14 cellular contexts compared by ENCODE assay signal in genomic region chr13:113881614-113882265, GRCh38. TPM values are rescaled to one million over a fixed set of nuclear protein-coding genes. Genes with fewer than 3 reads are reported as not detected.
DNase-seq lines count a peak whose midpoint lies in the region; ATAC-seq, FAIRE-seq and TF ChIP-seq lines count a peak whose summit lies in the region.
"Had no signal": no experiment of that assay in that cellular context is flagged by ENCODE, and none has a peak within 500 bp of the region (broad histone marks: within the 10 kb centered on the region; RNA-seq: fewer than 3 reads in every experiment).

No MANE protein-coding gene starts in this region.

- TF ChIP-seq POLR2A in endothelial cell of umbilical vein (IDR thresholded peaks at IDR 0.05; ENCODE audit: low read depth, low read length): no peak

- H3K79me2 ChIP-seq in endothelial cell of umbilical vein (ENCODE audit: control insufficient read depth, insufficient read depth, low read length): no peaks in the 10 kb centered on the region

- H3K4me1 ChIP-seq in endothelial cell of umbilical vein (ENCODE audit: control insufficient read depth, extremely low read depth, insufficient read depth, low read length) (peaks cover 17% of the 10 kb centered on the region), upper lobe of right lung (peaks cover 24% of the 10 kb centered on the region)
- H3K4me1 ChIP-seq: A549 had no signal

- H3K36me3 ChIP-seq in endothelial cell of umbilical vein (ENCODE audit: control insufficient read depth in 2 of 2, extremely low read depth in 1 of 2, insufficient read depth in 2 of 2, low read length in 2 of 2): no peaks in the 10 kb centered on the region
- H3K36me3 ChIP-seq in upper lobe of right lung: no peaks in the 10 kb centered on the region

- no peak overlapping the region for H3K27ac Mint-ChIP-seq in natural killer cell treated with Interleukin-12 subunit alpha and Interleukin-12 subunit beta and Interleukin-15 and Interleukin-18, amount 100 ng/mL, for 72 hours
- H3K27ac Mint-ChIP-seq in mesothelial cell of epicardium: no peak overlapping the region
- H3K27ac Mint-ChIP-seq: activated naive CD8-positive, alpha-beta T cell; WTC11 had no signal

- H3K9me1 ChIP-seq in endothelial cell of umbilical vein (replicated peaks; ENCODE audit: control insufficient read depth, extremely low read depth, insufficient read depth, low read length): no peaks in the 10 kb centered on the region

- POLR2A ChIA-PET in endothelial cell of umbilical vein (lab: Charles Lee): no interaction called here

- BruUV-seq in endothelial cell of umbilical vein (replicated peaks; lab: Mats Ljungman, UMichigan): no TSS peak

- TF ChIP-seq CTCF in endothelial cell of umbilical vein (IDR thresholded peaks at IDR 0.05; ENCODE audit: extremely low read depth in 1 of 2, insufficient read depth in 1 of 2, low read depth in 1 of 2, low read length in 2 of 2): no peak
- no peak for TF ChIP-seq CTCF in upper lobe of right lung (IDR thresholded peaks at IDR 0.05)
- TF ChIP-seq CTCF in mesothelial cell of epicardium (IDR thresholded peaks at IDR 0.05; ENCODE audit: unreplicated experiment): no peak

- peak overlapping the region; percentile 75 for H2AFZ ChIP-seq in endothelial cell of umbilical vein (ENCODE audit: low read depth, low read length)

- H3K9me3 ChIP-seq in endothelial cell of umbilical vein (replicated peaks; ENCODE audit: control insufficient read depth, insufficient read depth, low read length): no peaks in the 10 kb centered on the region
- H3K9me3 ChIP-seq in upper lobe of right lung: no peaks in the 10 kb centered on the region
- H3K9me3 ChIP-seq: A549 had no signal

- peak; percentile 49 for DNase-seq in activated effector memory CD4-positive, alpha-beta T cell treated with anti-CD3 and anti-CD28 coated beads, Interleukin-2, amount 50 U/mL, for 16 hours
- DNase-seq in activated effector memory CD4-positive, alpha-beta T cell treated with Interleukin-2 at 50 U/mL for 16 hours: no peak
- DNase-seq in endothelial cell of umbilical vein (ENCODE audit: low read depth, low spot score) (peak; percentile 82), upper lobe of right lung (no peak), mesothelial cell of epicardium (ENCODE audit: low spot score in 2 of 2, unreplicated experiment in 2 of 2) (no peak), T-helper 9 cell (no peak), cerebellar cortex (ENCODE audit: low spot score) (no peak)
- DNase-seq in natural killer cell treated with Interleukin-12 subunit alpha and Interleukin-12 subunit beta and Interleukin-15 and Interleukin-18, amount 100 ng/mL, for 72 hours (ENCODE audit: low spot score): no peak
- DNase-seq: midbrain, NCI-H1048, PC-3 had no signal

- H3K4me3 ChIP-seq in endothelial cell of umbilical vein (replicated peaks in 1 of 3; ENCODE audit: insufficient read depth in 1 of 3, low read depth in 1 of 3, low read length in 3 of 3): no peak overlapping the region
- no peak overlapping the region for H3K4me3 ChIP-seq in upper lobe of right lung
- H3K4me3 ChIP-seq: A549 had no signal

- H3K4me2 ChIP-seq in endothelial cell of umbilical vein (ENCODE audit: insufficient read depth, low read length): peak overlapping the region; percentile 3
- H3K4me2 ChIP-seq: A549 had no signal

- H3K36me3 Mint-ChIP-seq in natural killer cell treated with Interleukin-12 subunit alpha and Interleukin-12 subunit beta and Interleukin-15 and Interleukin-18, amount 100 ng/mL, for 72 hours: no peaks in the 10 kb centered on the region
- no peaks in the 10 kb centered on the region for H3K36me3 Mint-ChIP-seq in mesothelial cell of epicardium
- H3K36me3 Mint-ChIP-seq: WTC11 had no signal

- no peaks in the 10 kb centered on the region for H3K9me3 Mint-ChIP-seq in natural killer cell treated with Interleukin-12 subunit alpha and Interleukin-12 subunit beta and Interleukin-15 and Interleukin-18, amount 100 ng/mL, for 72 hours
- H3K9me3 Mint-ChIP-seq in mesothelial cell of epicardium: no peaks in the 10 kb centered on the region
- H3K9me3 Mint-ChIP-seq: WTC11 had no signal

- no peaks in the 10 kb centered on the region for H4K20me1 ChIP-seq in endothelial cell of umbilical vein (replicated peaks; ENCODE audit: control insufficient read depth, extremely low read depth, insufficient read depth, low read length)

- no peak overlapping the region for H3K9ac ChIP-seq in endothelial cell of umbilical vein (replicated peaks; ENCODE audit: extremely low read depth, insufficient read depth, low read length)

- H3K4me1 Mint-ChIP-seq in natural killer cell treated with Interleukin-12 subunit alpha and Interleukin-12 subunit beta and Interleukin-15 and Interleukin-18, amount 100 ng/mL, for 72 hours (ENCODE audit: low read depth in 2 of 2): peaks cover 20 to 27% of the 10 kb centered on the region in 2 donors
- peaks cover 21% of the 10 kb centered on the region for H3K4me1 Mint-ChIP-seq in mesothelial cell of epicardium
- H3K4me1 Mint-ChIP-seq: WTC11 had no signal

- no peak for FAIRE-seq in endothelial cell of umbilical vein (lab: Jason Lieb, UNC)
- FAIRE-seq: A549 had no signal

- CTCF ChIA-PET in endothelial cell of umbilical vein (lab: Charles Lee): interaction anchor here (1.0 to 2.0 kb wide), 2 partner anchors 13 to 23 kb away, joined by 3 to 8 read pairs; no protein-coding TSS in a partner anchor

- no peak for ATAC-seq in natural killer cell treated with Interleukin-12 subunit alpha and Interleukin-12 subunit beta and Interleukin-15 and Interleukin-18, amount 100 ng/mL, for 72 hours
- ATAC-seq in upper lobe of right lung: peak; percentile 47
- ATAC-seq: A549, PC-3, WTC11 had no signal

- H3K27ac ChIP-seq in endothelial cell of umbilical vein (ENCODE audit: insufficient read depth, low read depth, low read length): peak overlapping the region; percentile 43
- peak overlapping the region; percentile 78 for H3K27ac ChIP-seq in upper lobe of right lung
- H3K27ac ChIP-seq: A549 had no signal

- H3K27me3 Mint-ChIP-seq in natural killer cell treated with Interleukin-12 subunit alpha and Interleukin-12 subunit beta and Interleukin-15 and Interleukin-18, amount 100 ng/mL, for 72 hours: peaks cover 7 to 14% of the 10 kb centered on the region in 2 donors
- peaks cover 3% of the 10 kb centered on the region for H3K27me3 Mint-ChIP-seq in mesothelial cell of epicardium (ENCODE audit: low read depth)

- H3K27me3 ChIP-seq in endothelial cell of umbilical vein (ENCODE audit: control insufficient read depth in 2 of 2, insufficient read depth in 2 of 2, low read length in 2 of 2) (no peaks in the 10 kb centered on the region), upper lobe of right lung (no peaks in the 10 kb centered on the region)

- H3K4me3 Mint-ChIP-seq in natural killer cell treated with Interleukin-12 subunit alpha and Interleukin-12 subunit beta and Interleukin-15 and Interleukin-18, amount 100 ng/mL, for 72 hours: peak overlapping the region; percentile 50
- H3K4me3 Mint-ChIP-seq in mesothelial cell of epicardium: no peak overlapping the region
- H3K4me3 Mint-ChIP-seq: activated naive CD8-positive, alpha-beta T cell; WTC11 had no signal

- intact Hi-C loops in endothelial cell of umbilical vein (cut with micrococcal nuclease) (no loop called here), upper lobe of right lung (cut with DNase I) (no loop called here)

- dilution Hi-C loops in endothelial cell of umbilical vein (cut with MboI; ENCODE audit: extremely low pct_ligation_motif_present, low sequenced_read_pairs): no loop called here

TF ChIP-seq in endothelial cell of umbilical vein, 7 proteins besides CTCF, POLR2A, EP300 and RAD21:
- TF ChIP-seq, protein P1, sequence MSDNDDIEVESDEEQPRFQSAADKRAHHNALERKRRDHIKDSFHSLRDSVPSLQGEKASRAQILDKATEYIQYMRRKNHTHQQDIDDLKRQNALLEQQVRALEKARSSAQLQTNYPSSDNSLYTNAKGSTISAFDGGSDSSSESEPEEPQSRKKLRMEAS (IDR thresholded peaks at IDR 0.05; ENCODE audit: insufficient read depth, insufficient read length): no peak
- TF ChIP-seq FOS (IDR thresholded peaks at IDR 0.05; ENCODE audit: borderline replicate concordance, insufficient read depth, low read length) (no peak), MYC (IDR thresholded peaks at IDR 0.05; ENCODE audit: low read depth, low read length) (no peak), POLR2AphosphoS5 (IDR thresholded peaks at IDR 0.05; ENCODE audit: insufficient read depth, low read depth, low read length) (no peak), GATA2 (IDR thresholded peaks at IDR 0.05; ENCODE audit: insufficient read depth, insufficient read length, low read depth, low read length) (no peak), EZH2 (IDR thresholded peaks at IDR 0.05; ENCODE audit: borderline replicate concordance, low read depth, low read length, severe bottlenecking) (no peak), JUN (IDR thresholded peaks at IDR 0.05; ENCODE audit: borderline replicate concordance, insufficient read depth, insufficient read length, low read depth) (no peak)

RNA-seq across cellular contexts. Expression of gene GAS6, which starts 17.9 kb away (rescaled TPM):
- total RNA-seq in endothelial cell of umbilical vein (69.2 and 84.4 TPM in 2 replicates), upper lobe of right lung (197 TPM), mesothelial cell of epicardium (67.4 to 74.1 TPM (median 71.5 TPM) in 3 replicates)
- 109 and 123 TPM in 2 replicates for polyA plus RNA-seq in endothelial cell of umbilical vein
- polyA plus RNA-seq in endothelial cell of umbilical vein (2011; cell fraction: cytosol; rRNA removed): 80.9 and 110 TPM in 2 replicates
- 93.9 and 109 TPM in 2 replicates for polyA plus RNA-seq in endothelial cell of umbilical vein (2011; cell fraction: nucleus; rRNA removed)
- 47.4 and 98.2 TPM in 2 replicates for polyA plus RNA-seq in endothelial cell of umbilical vein (2012)
- polyA minus RNA-seq in endothelial cell of umbilical vein: 32.6 and 35.2 TPM in 2 replicates
- 5.8 TPM for polyA minus RNA-seq in endothelial cell of umbilical vein (2011; cell fraction: cytosol; rRNA and poly(A)+ RNA removed)
- 13.6 and 24.8 TPM in 2 replicates for polyA minus RNA-seq in endothelial cell of umbilical vein (2011; cell fraction: nucleus; rRNA and poly(A)+ RNA removed)
- under 1 TPM in 1 of 2 donors, not detected in 1; 0.45 TPM for total RNA-seq in natural killer cell treated with Interleukin-12 subunit alpha and Interleukin-12 subunit beta and Interleukin-15 and Interleukin-18, amount 100 ng/mL, for 72 hours

Comparison
In these comparisons a context has a peak if more than half of its experiments do, and no peak if none do; other contexts are left out.
1. DNase-seq: peak in activated effector memory CD4-positive, alpha-beta T cell treated with anti-CD3 and anti-CD28 coated beads, Interleukin-2, amount 50 U/mL, for 16 hours (single experiment) and endothelial cell of umbilical vein (single experiment); none in activated effector memory CD4-positive, alpha-beta T cell treated with Interleukin-2 at 50 U/mL for 16 hours (single experiment), natural killer cell treated with Interleukin-12 subunit alpha and Interleukin-12 subunit beta and Interleukin-15 and Interleukin-18, amount 100 ng/mL, for 72 hours (single experiment), upper lobe of right lung (single experiment), mesothelial cell of epicardium (0 of 2), T-helper 9 cell (single experiment) and cerebellar cortex (single experiment).
2. RNA of gene GAS6, which starts 17.9 kb away (total RNA-seq): 197 TPM in upper lobe of right lung (single experiment), 67.4 to 74.1 TPM in mesothelial cell of epicardium and 69.2 to 84.4 TPM in endothelial cell of umbilical vein; 0.45 TPM in natural killer cell treated with Interleukin-12 subunit alpha and Interleukin-12 subunit beta and Interleukin-15 and Interleukin-18, amount 100 ng/mL, for 72 hours; every median in the first group is over 10 times any median in the second.